1 cellular context compared by ENCODE assay signal in genomic region chr13:99085846-99086148, GRCh38.
TF ChIP-seq lines count a peak whose summit lies in the region.

No MANE protein-coding gene starts in this region.

TF ChIP-seq in SK-N-SH treated with all-trans-retinoic acid at 6 μM for 48 hours, 23 proteins besides CTCF, POLR2A, EP300 and RAD21 (continued from another document):
- TF ChIP-seq, protein P1, sequence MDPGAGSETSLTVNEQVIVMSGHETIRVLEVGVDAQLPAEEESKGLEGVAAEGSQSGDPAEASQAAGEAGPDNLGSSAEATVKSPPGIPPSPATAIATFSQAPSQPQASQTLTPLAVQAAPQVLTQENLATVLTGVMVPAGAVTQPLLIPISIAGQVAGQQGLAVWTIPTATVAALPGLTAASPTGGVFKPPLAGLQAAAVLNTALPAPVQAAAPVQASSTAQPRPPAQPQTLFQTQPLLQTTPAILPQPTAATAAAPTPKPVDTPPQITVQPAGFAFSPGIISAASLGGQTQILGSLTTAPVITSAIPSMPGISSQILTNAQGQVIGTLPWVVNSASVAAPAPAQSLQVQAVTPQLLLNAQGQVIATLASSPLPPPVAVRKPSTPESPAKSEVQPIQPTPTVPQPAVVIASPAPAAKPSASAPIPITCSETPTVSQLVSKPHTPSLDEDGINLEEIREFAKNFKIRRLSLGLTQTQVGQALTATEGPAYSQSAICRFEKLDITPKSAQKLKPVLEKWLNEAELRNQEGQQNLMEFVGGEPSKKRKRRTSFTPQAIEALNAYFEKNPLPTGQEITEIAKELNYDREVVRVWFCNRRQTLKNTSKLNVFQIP (CRISPR knock-in tag; IDR thresholded peaks at IDR 0.05; ENCODE audit: borderline replicate concordance, low read depth): no peak
- TF ChIP-seq ZNF70 (CRISPR knock-in tag; IDR thresholded peaks at IDR 0.05) (no peak), ZC3H10 (CRISPR knock-in tag; IDR thresholded peaks at IDR 0.05) (no peak), GLIS3 (CRISPR knock-in tag; IDR thresholded peaks at IDR 0.05) (no peak), RARB (CRISPR knock-in tag; IDR thresholded peaks at IDR 0.05) (no peak), ISL1 (CRISPR knock-in tag; IDR thresholded peaks at IDR 0.05) (no peak), PATZ1 (CRISPR knock-in tag; IDR thresholded peaks at IDR 0.05; ENCODE audit: borderline replicate concordance) (no peak)
